ENCODE assay signal across 1 cellular context in genomic region chr19:56567274-56568120, GRCh38.
A peak's percentile ranks its signal among the peaks of the same experiment; 100 is the strongest.
TF ChIP-seq lines count a peak whose summit lies in the region.

TSS of gene ZNF470 (plus strand) at chr19:56567468. CDS start at chr19:56570312, 2,844 bp downstream.

TF ChIP-seq in HEK293, 187 proteins besides CTCF, POLR2A, EP300 and RAD21 (continued from another document):
- TF ChIP-seq GLIS1 (tag by site-specific recombination; IDR thresholded peaks at IDR 0.05) = peak; percentile 60; the same call in 1 of the 2 replicates
- peak; percentile 86 for TF ChIP-seq ZNF785 (tag by site-specific recombination; IDR thresholded peaks at IDR 0.05)
- peak; percentile 77 for TF ChIP-seq PATZ1 (tag by site-specific recombination; IDR thresholded peaks at IDR 0.05)
- TF ChIP-seq ZNF362 (tag by site-specific recombination; IDR thresholded peaks at IDR 0.05) = no peak
- peak; percentile 98 for TF ChIP-seq KLF10 (tag by site-specific recombination; IDR thresholded peaks at IDR 0.05)
- TF ChIP-seq ZNF112 (tag by site-specific recombination; IDR thresholded peaks at IDR 0.05) = no peak
- no peak for TF ChIP-seq ZBTB1 (tag by site-specific recombination; IDR thresholded peaks at IDR 0.05)
- peak; percentile 84 for TF ChIP-seq ZXDB (tag by site-specific recombination; IDR thresholded peaks at IDR 0.05)
- TF ChIP-seq PRDM6 (tag by site-specific recombination; IDR thresholded peaks at IDR 0.05) = no peak
- peak; percentile 71 for TF ChIP-seq ZBTB17 (tag by site-specific recombination; IDR thresholded peaks at IDR 0.05)
- TF ChIP-seq KLF9 (tag by site-specific recombination; IDR thresholded peaks at IDR 0.05; ENCODE audit: low read depth) = peak; percentile 97
- peak; percentile 70 for TF ChIP-seq SP7 (tag by site-specific recombination; IDR thresholded peaks at IDR 0.05)
- peak; percentile 96 for TF ChIP-seq KLF1 (tag by site-specific recombination; IDR thresholded peaks at IDR 0.05)
- TF ChIP-seq ZNF146 (tag by site-specific recombination; IDR thresholded peaks at IDR 0.05) = no peak
- peak; percentile 31; the same call in 1 of the 2 replicates for TF ChIP-seq ZIC2 (tag by site-specific recombination; IDR thresholded peaks at IDR 0.05)
- peak; percentile 98 for TF ChIP-seq SP3 (tag by site-specific recombination; IDR thresholded peaks at IDR 0.05)
- no peak for TF ChIP-seq HOXA7 (CRISPR knock-in tag; IDR thresholded peaks at IDR 0.05; ENCODE audit: borderline replicate concordance)
- no peak for TF ChIP-seq ATF2 (tag by site-specific recombination; IDR thresholded peaks at IDR 0.05; ENCODE audit: low read depth)
- TF ChIP-seq KLF7 (tag by site-specific recombination; IDR thresholded peaks at IDR 0.05; ENCODE audit: borderline replicate concordance) = peak; percentile 74; the same call in 1 of the 2 replicates
- TF ChIP-seq ZNF18 (tag by site-specific recombination; IDR thresholded peaks at IDR 0.05) = no peak
- TF ChIP-seq KLF16 (tag by site-specific recombination; IDR thresholded peaks at IDR 0.05) = peak; percentile 75; the same call in 1 of the 2 replicates
- TF ChIP-seq ZNF837 (tag by site-specific recombination; IDR thresholded peaks at IDR 0.05) = no peak
- TF ChIP-seq INSM2 (tag by site-specific recombination; IDR thresholded peaks at IDR 0.05) = peak; percentile 88; the same call in 1 of the 2 replicates
- no peak for TF ChIP-seq ZSCAN30 (tag by site-specific recombination; IDR thresholded peaks at IDR 0.05)
- TF ChIP-seq ZNF404 (tag by site-specific recombination; IDR thresholded peaks at IDR 0.05) = no peak
- no peak for TF ChIP-seq ZBTB21 (tag by site-specific recombination; IDR thresholded peaks at IDR 0.05)
- no peak for TF ChIP-seq BCL6B (tag by site-specific recombination; IDR thresholded peaks at IDR 0.05)
- no peak for TF ChIP-seq PRDM2 (tag by site-specific recombination; IDR thresholded peaks at IDR 0.05; ENCODE audit: borderline replicate concordance)
- TF ChIP-seq SCRT1 (tag by site-specific recombination; IDR thresholded peaks at IDR 0.05; ENCODE audit: borderline replicate concordance) = no peak
- no peak for TF ChIP-seq ZSCAN16 (tag by site-specific recombination; IDR thresholded peaks at IDR 0.05)
- peak; percentile 74 for TF ChIP-seq ZBTB6 (tag by site-specific recombination; IDR thresholded peaks at IDR 0.05)
- no peak for TF ChIP-seq ZNF510 (tag by site-specific recombination; IDR thresholded peaks at IDR 0.05; ENCODE audit: insufficient replicate concordance)
- TF ChIP-seq ZNF10 (tag by site-specific recombination; IDR thresholded peaks at IDR 0.05) = no peak
- no peak for TF ChIP-seq ZBTB10 (tag by site-specific recombination; IDR thresholded peaks at IDR 0.05)
- TF ChIP-seq MEIS1 (CRISPR knock-in tag; IDR thresholded peaks at IDR 0.05; ENCODE audit: borderline replicate concordance) = no peak
- TF ChIP-seq ZNF629 (tag by site-specific recombination; IDR thresholded peaks at IDR 0.05) = no peak
- TF ChIP-seq HOXC10 (CRISPR knock-in tag; IDR thresholded peaks at IDR 0.05) = 0 out of 2 replicates have a peak, but pooled peaks have one; percentile 16
- no peak for TF ChIP-seq GLI2 (tag by site-specific recombination; IDR thresholded peaks at IDR 0.05; ENCODE audit: borderline replicate concordance, low read depth)
